Comparison of ENCODE assay signal across 1 cellular context in genomic region chr14:49692895-49693737, GRCh38.
A peak's percentile ranks its signal among the peaks of the same experiment; 100 is the strongest.
TF ChIP-seq lines count a peak whose summit lies in the region.

KLHDC1 (plus strand) TSS chr14:49693120; CDS start chr14:49693195, 75 bp downstream.

TF ChIP-seq in HepG2, 621 proteins besides CTCF, POLR2A, EP300 and RAD21 (continued from another document and continues in another):
- TF ChIP-seq ZNF639 (CRISPR knock-in tag; conservative IDR thresholded peaks at IDR 0.05) (no peak), MED8 (CRISPR knock-in tag; IDR thresholded peaks at IDR 0.05; ENCODE audit: insufficient replicate concordance) (peak; percentile 71), JUN (CRISPR knock-in tag; IDR thresholded peaks at IDR 0.05) (no peak), TCF7L2 (IDR thresholded peaks at IDR 0.05; ENCODE audit: low read depth, low read length) (no peak), HMG20A (CRISPR knock-in tag; IDR thresholded peaks at IDR 0.05; ENCODE audit: borderline replicate concordance) (no peak), ZNF674 (CRISPR knock-in tag; IDR thresholded peaks at IDR 0.05; ENCODE audit: low read depth) (no peak), ZNF879 (CRISPR knock-in tag; IDR thresholded peaks at IDR 0.05) (no peak), TIGD3 (CRISPR knock-in tag; IDR thresholded peaks at IDR 0.05; ENCODE audit: borderline replicate concordance) (0 out of 2 replicates have a peak, but pooled peaks have one; percentile 65), ZNF205 (CRISPR knock-in tag; IDR thresholded peaks at IDR 0.05) (peak; percentile 67; the same call in 1 of the 2 replicates), PCBP2 (optimal IDR thresholded peaks at IDR 0.05; ENCODE audit: low read depth, low read length, poor library complexity, severe bottlenecking) (no peak), GTF3A (CRISPR knock-in tag; conservative IDR thresholded peaks at IDR 0.05) (no peak), ZNF367 (CRISPR knock-in tag; IDR thresholded peaks at IDR 0.05; ENCODE audit: borderline replicate concordance) (no peak), ZNF740 (CRISPR knock-in tag; IDR thresholded peaks at IDR 0.05) (peak; percentile 92), ZBTB2 (CRISPR knock-in tag; IDR thresholded peaks at IDR 0.05; ENCODE audit: low read depth) (0 out of 2 replicates have a peak, but pooled peaks have one; percentile 46), MXI1 (IDR thresholded peaks at IDR 0.05; ENCODE audit: borderline replicate concordance, low read depth, low read length) (no peak), MTA1 (CRISPR knock-in tag; IDR thresholded peaks at IDR 0.05; ENCODE audit: borderline replicate concordance) (peak; percentile 98; the same call in 1 of the 2 replicates), PITX1 (CRISPR knock-in tag; IDR thresholded peaks at IDR 0.05) (no peak; the same call in 1 of the 2 replicates), ZSCAN29 (CRISPR knock-in tag; conservative IDR thresholded peaks at IDR 0.05) (no peak), ZNF768 (CRISPR knock-in tag; IDR thresholded peaks at IDR 0.05) (peak; percentile 72; the same call in 1 of the 2 replicates), MAX (IDR thresholded peaks at IDR 0.05) (peak; percentile 82), ZFP62 (CRISPR knock-in tag; IDR thresholded peaks at IDR 0.05) (no peak), ZNF33B (CRISPR knock-in tag; IDR thresholded peaks at IDR 0.05) (peak; percentile 31; the same call in 1 of the 2 replicates), SIN3A (IDR thresholded peaks at IDR 0.05; ENCODE audit: borderline replicate concordance, low read depth, low read length) (peak; percentile 43; the same call in 1 of the 2 replicates), ZNF33A (CRISPR knock-in tag; IDR thresholded peaks at IDR 0.05; ENCODE audit: borderline replicate concordance) (no peak), PPARG (CRISPR knock-in tag; conservative IDR thresholded peaks at IDR 0.05) (no peak), ZKSCAN8 (CRISPR knock-in tag; IDR thresholded peaks at IDR 0.05; ENCODE audit: borderline replicate concordance) (0 out of 2 replicates have a peak, but pooled peaks have one; percentile 46), AHR (CRISPR knock-in tag; IDR thresholded peaks at IDR 0.05) (no peak; the same call in 1 of the 2 replicates), ZNF44 (CRISPR knock-in tag; IDR thresholded peaks at IDR 0.05) (no peak), ZNF343 (CRISPR knock-in tag; IDR thresholded peaks at IDR 0.05) (0 out of 2 replicates have a peak, but pooled peaks have one; percentile 65), JUNB (CRISPR knock-in tag; IDR thresholded peaks at IDR 0.05; ENCODE audit: borderline replicate concordance) (no peak), FOSL1 (CRISPR knock-in tag; IDR thresholded peaks at IDR 0.05; ENCODE audit: borderline replicate concordance) (no peak), ZSCAN9 (CRISPR knock-in tag; IDR thresholded peaks at IDR 0.05; ENCODE audit: borderline replicate concordance) (no peak), GMEB1 (CRISPR knock-in tag; IDR thresholded peaks at IDR 0.05; ENCODE audit: borderline replicate concordance) (peak; percentile 83), GPN1 (CRISPR knock-in tag; IDR thresholded peaks at IDR 0.05; ENCODE audit: borderline replicate concordance) (no peak), ZNF766 (CRISPR knock-in tag; IDR thresholded peaks at IDR 0.05; ENCODE audit: borderline replicate concordance) (no peak), GABPB1 (CRISPR knock-in tag; IDR thresholded peaks at IDR 0.05) (peak; percentile 83), ZFP37 (CRISPR knock-in tag; IDR thresholded peaks at IDR 0.05; ENCODE audit: borderline replicate concordance) (no peak), MAFG (CRISPR knock-in tag; IDR thresholded peaks at IDR 0.05) (no peak), AGO1 (IDR thresholded peaks at IDR 0.05; ENCODE audit: low read depth, low read length, poor library complexity, severe bottlenecking) (no peak), ZNF75D (CRISPR knock-in tag; IDR thresholded peaks at IDR 0.05; ENCODE audit: borderline replicate concordance) (no peak), ZFP36 (IDR thresholded peaks at IDR 0.05; ENCODE audit: borderline replicate concordance, low read depth, low read length, partially characterized antibody) (no peak), HNRNPLL (IDR thresholded peaks at IDR 0.05; ENCODE audit: low read depth, low read length, poor library complexity, severe bottlenecking) (peak; percentile 96)
- TF ChIP-seq, protein P1, sequence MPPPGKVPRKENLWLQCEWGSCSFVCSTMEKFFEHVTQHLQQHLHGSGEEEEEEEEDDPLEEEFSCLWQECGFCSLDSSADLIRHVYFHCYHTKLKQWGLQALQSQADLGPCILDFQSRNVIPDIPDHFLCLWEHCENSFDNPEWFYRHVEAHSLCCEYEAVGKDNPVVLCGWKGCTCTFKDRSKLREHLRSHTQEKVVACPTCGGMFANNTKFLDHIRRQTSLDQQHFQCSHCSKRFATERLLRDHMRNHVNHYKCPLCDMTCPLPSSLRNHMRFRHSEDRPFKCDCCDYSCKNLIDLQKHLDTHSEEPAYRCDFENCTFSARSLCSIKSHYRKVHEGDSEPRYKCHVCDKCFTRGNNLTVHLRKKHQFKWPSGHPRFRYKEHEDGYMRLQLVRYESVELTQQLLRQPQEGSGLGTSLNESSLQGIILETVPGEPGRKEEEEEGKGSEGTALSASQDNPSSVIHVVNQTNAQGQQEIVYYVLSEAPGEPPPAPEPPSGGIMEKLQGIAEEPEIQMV (CRISPR knock-in tag; IDR thresholded peaks at IDR 0.05; ENCODE audit: low read depth) = 0 out of 2 replicates have a peak, but pooled peaks have one; percentile 60
- TF ChIP-seq, protein P2, sequence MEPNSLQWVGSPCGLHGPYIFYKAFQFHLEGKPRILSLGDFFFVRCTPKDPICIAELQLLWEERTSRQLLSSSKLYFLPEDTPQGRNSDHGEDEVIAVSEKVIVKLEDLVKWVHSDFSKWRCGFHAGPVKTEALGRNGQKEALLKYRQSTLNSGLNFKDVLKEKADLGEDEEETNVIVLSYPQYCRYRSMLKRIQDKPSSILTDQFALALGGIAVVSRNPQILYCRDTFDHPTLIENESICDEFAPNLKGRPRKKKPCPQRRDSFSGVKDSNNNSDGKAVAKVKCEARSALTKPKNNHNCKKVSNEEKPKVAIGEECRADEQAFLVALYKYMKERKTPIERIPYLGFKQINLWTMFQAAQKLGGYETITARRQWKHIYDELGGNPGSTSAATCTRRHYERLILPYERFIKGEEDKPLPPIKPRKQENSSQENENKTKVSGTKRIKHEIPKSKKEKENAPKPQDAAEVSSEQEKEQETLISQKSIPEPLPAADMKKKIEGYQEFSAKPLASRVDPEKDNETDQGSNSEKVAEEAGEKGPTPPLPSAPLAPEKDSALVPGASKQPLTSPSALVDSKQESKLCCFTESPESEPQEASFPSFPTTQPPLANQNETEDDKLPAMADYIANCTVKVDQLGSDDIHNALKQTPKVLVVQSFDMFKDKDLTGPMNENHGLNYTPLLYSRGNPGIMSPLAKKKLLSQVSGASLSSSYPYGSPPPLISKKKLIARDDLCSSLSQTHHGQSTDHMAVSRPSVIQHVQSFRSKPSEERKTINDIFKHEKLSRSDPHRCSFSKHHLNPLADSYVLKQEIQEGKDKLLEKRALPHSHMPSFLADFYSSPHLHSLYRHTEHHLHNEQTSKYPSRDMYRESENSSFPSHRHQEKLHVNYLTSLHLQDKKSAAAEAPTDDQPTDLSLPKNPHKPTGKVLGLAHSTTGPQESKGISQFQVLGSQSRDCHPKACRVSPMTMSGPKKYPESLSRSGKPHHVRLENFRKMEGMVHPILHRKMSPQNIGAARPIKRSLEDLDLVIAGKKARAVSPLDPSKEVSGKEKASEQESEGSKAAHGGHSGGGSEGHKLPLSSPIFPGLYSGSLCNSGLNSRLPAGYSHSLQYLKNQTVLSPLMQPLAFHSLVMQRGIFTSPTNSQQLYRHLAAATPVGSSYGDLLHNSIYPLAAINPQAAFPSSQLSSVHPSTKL (CRISPR knock-in tag; IDR thresholded peaks at IDR 0.05) = peak; percentile 74
- TF ChIP-seq, protein P3, sequence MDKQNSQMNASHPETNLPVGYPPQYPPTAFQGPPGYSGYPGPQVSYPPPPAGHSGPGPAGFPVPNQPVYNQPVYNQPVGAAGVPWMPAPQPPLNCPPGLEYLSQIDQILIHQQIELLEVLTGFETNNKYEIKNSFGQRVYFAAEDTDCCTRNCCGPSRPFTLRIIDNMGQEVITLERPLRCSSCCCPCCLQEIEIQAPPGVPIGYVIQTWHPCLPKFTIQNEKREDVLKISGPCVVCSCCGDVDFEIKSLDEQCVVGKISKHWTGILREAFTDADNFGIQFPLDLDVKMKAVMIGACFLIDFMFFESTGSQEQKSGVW (CRISPR knock-in tag; IDR thresholded peaks at IDR 0.05; ENCODE audit: borderline replicate concordance) = no peak
- TF ChIP-seq, protein P4, sequence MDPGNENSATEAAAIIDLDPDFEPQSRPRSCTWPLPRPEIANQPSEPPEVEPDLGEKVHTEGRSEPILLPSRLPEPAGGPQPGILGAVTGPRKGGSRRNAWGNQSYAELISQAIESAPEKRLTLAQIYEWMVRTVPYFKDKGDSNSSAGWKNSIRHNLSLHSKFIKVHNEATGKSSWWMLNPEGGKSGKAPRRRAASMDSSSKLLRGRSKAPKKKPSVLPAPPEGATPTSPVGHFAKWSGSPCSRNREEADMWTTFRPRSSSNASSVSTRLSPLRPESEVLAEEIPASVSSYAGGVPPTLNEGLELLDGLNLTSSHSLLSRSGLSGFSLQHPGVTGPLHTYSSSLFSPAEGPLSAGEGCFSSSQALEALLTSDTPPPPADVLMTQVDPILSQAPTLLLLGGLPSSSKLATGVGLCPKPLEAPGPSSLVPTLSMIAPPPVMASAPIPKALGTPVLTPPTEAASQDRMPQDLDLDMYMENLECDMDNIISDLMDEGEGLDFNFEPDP (CRISPR knock-in tag; conservative IDR thresholded peaks at IDR 0.05) = no peak
- TF ChIP-seq, protein P5, sequence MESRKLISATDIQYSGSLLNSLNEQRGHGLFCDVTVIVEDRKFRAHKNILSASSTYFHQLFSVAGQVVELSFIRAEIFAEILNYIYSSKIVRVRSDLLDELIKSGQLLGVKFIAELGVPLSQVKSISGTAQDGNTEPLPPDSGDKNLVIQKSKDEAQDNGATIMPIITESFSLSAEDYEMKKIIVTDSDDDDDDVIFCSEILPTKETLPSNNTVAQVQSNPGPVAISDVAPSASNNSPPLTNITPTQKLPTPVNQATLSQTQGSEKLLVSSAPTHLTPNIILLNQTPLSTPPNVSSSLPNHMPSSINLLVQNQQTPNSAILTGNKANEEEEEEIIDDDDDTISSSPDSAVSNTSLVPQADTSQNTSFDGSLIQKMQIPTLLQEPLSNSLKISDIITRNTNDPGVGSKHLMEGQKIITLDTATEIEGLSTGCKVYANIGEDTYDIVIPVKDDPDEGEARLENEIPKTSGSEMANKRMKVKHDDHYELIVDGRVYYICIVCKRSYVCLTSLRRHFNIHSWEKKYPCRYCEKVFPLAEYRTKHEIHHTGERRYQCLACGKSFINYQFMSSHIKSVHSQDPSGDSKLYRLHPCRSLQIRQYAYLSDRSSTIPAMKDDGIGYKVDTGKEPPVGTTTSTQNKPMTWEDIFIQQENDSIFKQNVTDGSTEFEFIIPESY (CRISPR knock-in tag; IDR thresholded peaks at IDR 0.05) = no peak
